Comparison of ENCODE assay signal across 20 cellular contexts in genomic region chr2:163269375-163270021, GRCh38.
"Had no signal": no experiment of that assay in that cellular context is flagged by ENCODE, and none has a peak within 500 bp of the region (broad histone marks: within the 10 kb centered on the region; RNA-seq: fewer than 3 reads in every experiment).

No MANE protein-coding gene starts in this region.

- DNase-seq: colonic mucosa; dermis blood vessel endothelial cell; esophagus squamous epithelium; heart left ventricle; hippocampal formation; left colon; left ventricle myocardium superior; mesenchymal stem cell; naive B cell; posterior cingulate gyrus; stimulated activated CD4-positive, alpha-beta T cell treated with anti-CD3 and anti-CD28 coated beads, Interleukin-2, amount 100 ng/mL, for 48 hours; stimulated activated naive CD4-positive, alpha-beta T cell treated with Interleukin-2 at 50 U/mL for 16 hours; tibial artery; upper lobe of left lung; uterus had no signal

- H3K27me3 ChIP-seq: colonic mucosa, esophagus squamous epithelium, heart left ventricle, right atrium auricular region, suprapubic skin, tibial artery, upper lobe of left lung, uterus had no signal

- H3K27ac ChIP-seq: colonic mucosa, esophagus squamous epithelium, heart left ventricle, right atrium auricular region, suprapubic skin, tibial artery, upper lobe of left lung, uterus had no signal

- ATAC-seq: heart left ventricle, left colon, left ventricle myocardium superior had no signal

- H3K4me2 ChIP-seq: smooth muscle cell had no signal

- H3K4me1 ChIP-seq: colonic mucosa, esophagus squamous epithelium, heart left ventricle, right atrium auricular region, suprapubic skin, tibial artery, upper lobe of left lung, uterus had no signal

- H3K9me3 ChIP-seq: colonic mucosa, suprapubic skin, uterus had no signal

- H3K27me3 Mint-ChIP-seq: naive B cell had no signal

- H3K36me3 ChIP-seq: colonic mucosa, esophagus squamous epithelium, heart left ventricle, right atrium auricular region, suprapubic skin, tibial artery, upper lobe of left lung, uterus had no signal

- H3K27ac Mint-ChIP-seq: naive B cell, nephron had no signal

- H3K4me1 Mint-ChIP-seq: naive B cell had no signal

- H3K4me3 Mint-ChIP-seq: naive B cell, nephron had no signal

- H3K4me3 ChIP-seq: colonic mucosa, esophagus squamous epithelium, heart left ventricle, lung, right atrium auricular region, smooth muscle cell, suprapubic skin, tibial artery, upper lobe of left lung, uterus had no signal
